In the genomic region with DNA sequence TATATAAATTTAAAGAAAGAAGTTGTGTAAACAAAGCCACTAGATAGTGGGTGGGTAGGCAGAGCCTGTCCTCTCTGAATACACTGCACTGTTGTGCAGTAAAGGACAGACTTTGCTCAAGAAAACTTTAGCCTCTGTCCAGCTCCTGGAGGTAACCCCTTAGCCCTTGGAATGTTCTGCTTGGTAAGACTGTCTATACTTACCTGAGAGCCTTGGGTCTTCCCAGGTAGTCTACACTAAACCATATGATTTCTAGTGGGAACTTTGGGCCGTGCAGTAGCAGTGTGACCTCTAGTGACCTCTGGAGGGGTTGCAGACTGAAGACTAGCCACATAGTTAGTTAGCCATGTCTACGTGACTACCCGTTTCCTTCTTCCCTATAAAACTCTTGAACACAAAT, we compare ENCODE assay signal across 9 cellular contexts.
DNase-seq lines count a peak whose midpoint lies in the region; ATAC-seq and TF ChIP-seq lines count a peak whose summit lies in the region.
"Had no signal": no experiment of that assay in that cellular context is flagged by ENCODE, and none has a peak within 500 bp of the region (broad histone marks: within the 10 kb centered on the region; RNA-seq: fewer than 3 reads in every experiment).

No MANE protein-coding gene starts in this region.

- ATAC-seq in activated CD4-positive, CD25-positive, alpha-beta regulatory T cell treated with anti-CD3 and anti-CD28 coated beads, Interleukin-2, amount 50 U/mL, for 24 hours, result no peak

- no peak overlapping the region for H3K27ac ChIP-seq in Peyer's patch
- H3K27ac ChIP-seq: SJSA1 had no signal

- H3K27me3 ChIP-seq in H7 (ENCODE audit: control insufficient read depth, insufficient read depth, low read length) (no peaks in the 10 kb centered on the region), Peyer's patch (no peaks in the 10 kb centered on the region)
- H3K27me3 ChIP-seq: SJSA1 had no signal

- TF ChIP-seq POLR2A in Peyer's patch (IDR thresholded peaks at IDR 0.05), result no peak

- TF ChIP-seq CTCF in Peyer's patch (IDR thresholded peaks at IDR 0.05) (no peak), foreskin fibroblast (IDR thresholded peaks at IDR 0.05; ENCODE audit: low read depth, low read length) (no peak)

- no peaks in the 10 kb centered on the region for H3K4me1 ChIP-seq in Peyer's patch
- H3K4me1 ChIP-seq: SJSA1 had no signal

- H3K36me3 ChIP-seq in H7 (replicated peaks; ENCODE audit: control insufficient read depth, insufficient read depth, low read length), result no peaks in the 10 kb centered on the region
- no peaks in the 10 kb centered on the region for H3K36me3 ChIP-seq in Peyer's patch
- H3K36me3 ChIP-seq: SJSA1 had no signal

- H3K9me3 ChIP-seq in Peyer's patch, result no peaks in the 10 kb centered on the region

- DNase-seq in ELF-1 (ENCODE audit: low read depth, low spot score), result peak; percentile 56
- peak; percentile 23 for DNase-seq in H7
- peak; percentile 31 for DNase-seq in NCI-H526 treated with DMSO at 0.1 percent for 48 hours (lab: John Stamatoyannopoulos, UW)
- DNase-seq in iPS DF 4.7 (ENCODE audit: extremely low read depth, low spot score), result peak; percentile 53
- DNase-seq in Peyer's patch, result no peak
- DNase-seq in foreskin fibroblast, result no peak
- no peak for DNase-seq in stimulated activated CD4-positive, alpha-beta T cell treated with anti-CD3 and anti-CD28 coated beads, Interleukin-4, amount 100 ng/mL, for 1 hour

- H3K4me3 ChIP-seq in H7 (ENCODE audit: insufficient read depth, low read depth, low read length) (no peak overlapping the region), Peyer's patch (no peak overlapping the region), foreskin fibroblast (ENCODE audit: low read depth in 1 of 2, low read length in 2 of 2) (no peak overlapping the region)
- H3K4me3 ChIP-seq: SJSA1 had no signal

Comparison
In these comparisons a context has a peak if more than half of its experiments do, and no peak if none do; other contexts are left out.
1. DNase-seq: peak in ELF-1 (single experiment), H7 (single experiment), NCI-H526 treated with DMSO at 0.1 percent for 48 hours (single experiment) and iPS DF 4.7 (single experiment); none in Peyer's patch (0 of 3), foreskin fibroblast (0 of 2) and stimulated activated CD4-positive, alpha-beta T cell treated with anti-CD3 and anti-CD28 coated beads, Interleukin-4, amount 100 ng/mL, for 1 hour (single experiment).